Comparison of ENCODE assay signal across 17 cellular contexts in the genomic region with DNA sequence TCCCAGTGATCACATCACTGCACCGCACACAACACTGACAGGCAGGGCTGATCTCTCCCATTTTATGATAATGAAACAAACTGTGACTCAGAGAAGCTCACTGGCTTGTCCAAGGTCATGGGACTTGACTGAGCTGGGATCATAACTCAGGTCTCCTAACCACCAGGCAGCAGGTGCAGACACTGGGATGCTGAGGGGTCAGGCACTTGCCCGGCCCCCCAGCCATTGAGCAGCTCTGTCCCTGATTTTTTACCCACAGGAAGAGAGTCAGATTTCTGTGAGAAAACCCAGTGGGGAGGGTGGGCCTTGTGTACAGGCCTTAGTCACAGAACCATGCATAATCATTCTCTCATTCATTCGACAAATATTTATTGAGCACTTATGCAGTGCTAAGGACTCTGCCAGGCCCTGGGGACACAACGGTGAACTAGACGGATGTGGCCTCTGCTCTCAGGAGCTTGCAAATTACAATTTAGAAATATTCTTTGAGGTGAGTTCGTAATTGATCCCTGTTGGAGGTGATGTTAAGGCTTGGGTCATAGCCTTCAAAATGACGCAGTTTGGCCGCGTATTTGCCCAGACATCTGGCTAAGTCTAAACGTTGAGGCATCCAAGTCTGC. TPM values are rescaled to one million over a fixed set of nuclear protein-coding genes. Genes with fewer than 3 reads are reported as not detected.
DNase-seq lines count a peak whose midpoint lies in the region; ATAC-seq and TF ChIP-seq lines count a peak whose summit lies in the region.
"Had no signal": no experiment of that assay in that cellular context is flagged by ENCODE, and none has a peak within 500 bp of the region (broad histone marks: within the 10 kb centered on the region; RNA-seq: fewer than 3 reads in every experiment).

No MANE protein-coding gene starts in this region.

- H3K4me1 ChIP-seq in PC-3 (ENCODE audit: insufficient read depth, low read length) = peaks cover 62% of the 10 kb centered on the region
- peaks cover 3% of the 10 kb centered on the region for H3K4me1 ChIP-seq in foreskin keratinocyte
- H3K4me1 ChIP-seq in smooth muscle cell (ENCODE audit: low read depth) = no peaks in the 10 kb centered on the region

- POLR2A ChIA-PET in PC-3 (lab: Charles Lee; ENCODE audit: unreplicated experiment) = no interaction called here

- intact Hi-C loops in PC-3 (cut with micrococcal nuclease) = loop anchor here (2.0 kb wide), 2 partner anchors 54 to 76 kb away; partner anchors contain the start of gene TGFBR1

- DNase-seq in SHP77 (lab: John Stamatoyannopoulos, UW) = peak; percentile 19 to 30
- no peak for DNase-seq in SHP77 treated with DMSO at 0.1 percent for 48 hours (lab: John Stamatoyannopoulos, UW)
- DNase-seq in PC-3 = peak; percentile 86
- DNase-seq in foreskin keratinocyte = peak in 1 of 2 donors; percentile 44
- no peak for DNase-seq in smooth muscle cell (lab: John Stamatoyannopoulos, UW; ENCODE audit: unreplicated experiment)
- DNase-seq in germinal center (ENCODE audit: low spot score) = no peak
- DNase-seq: ACHN; activated CD8-positive, alpha-beta memory T cell treated with anti-CD3 and anti-CD28 coated beads for 24 hours; activated naive CD4-positive, alpha-beta T cell treated with anti-CD3 and anti-CD28 coated beads, Interleukin-2, amount 10 ng/mL, durations not matched to agents 7 days and 5 days; kidney; NCI-H1105; stimulated activated CD4-positive, alpha-beta T cell treated with anti-CD3 and anti-CD28 coated beads, Interleukin-12 subunit alpha, Interleukin-12 subunit beta, amount 100 ng/mL, for 4 hours; T-helper 17 cell had no signal

- H3K9ac ChIP-seq in PC-3 (ENCODE audit: low read length) = peak overlapping the region; percentile 88
- H3K9ac ChIP-seq in smooth muscle cell (ENCODE audit: low read depth) = no peak overlapping the region

- no peaks in the 10 kb centered on the region for H3K9me3 ChIP-seq in PC-3 (ENCODE audit: low read length)
- H3K9me3 ChIP-seq in smooth muscle cell (replicated peaks; ENCODE audit: low read depth) = no peaks in the 10 kb centered on the region

- ATAC-seq in PC-3 (peak; percentile 89), foreskin keratinocyte (peak; percentile 75), esophagus mucosa (no peak), HG03095 (IDR thresholded peaks at IDR 0.05; ENCODE audit: unreplicated experiment) (no peak)
- ATAC-seq: GM23338, T-helper 17 cell had no signal

- H3K27me3 ChIP-seq in PC-3 (ENCODE audit: low read length) = no peaks in the 10 kb centered on the region
- H3K27me3 ChIP-seq in foreskin keratinocyte = no peaks in the 10 kb centered on the region
- H3K27me3 ChIP-seq in smooth muscle cell (ENCODE audit: low read depth) = no peaks in the 10 kb centered on the region

- H3F3A ChIP-seq in PC-3 (ENCODE audit: low read length, unreplicated experiment) = peaks cover 6% of the 10 kb centered on the region
- peaks cover 12% of the 10 kb centered on the region for H3F3A ChIP-seq in smooth muscle cell (ENCODE audit: low read depth)

- no peaks in the 10 kb centered on the region for H3K9me2 ChIP-seq in PC-3 (replicated peaks; ENCODE audit: low read length)

- no peaks in the 10 kb centered on the region for H4K20me1 ChIP-seq in PC-3 (ENCODE audit: low read length)
- H4K20me1 ChIP-seq in smooth muscle cell (ENCODE audit: low read depth) = no peaks in the 10 kb centered on the region

- H3K4me3 ChIP-seq in PC-3 (ENCODE audit: low read length) = no peak overlapping the region
- no peak overlapping the region for H3K4me3 ChIP-seq in smooth muscle cell
- H3K4me3 ChIP-seq: coronary artery, GM23338 had no signal

- peak overlapping the region; percentile 99 for H3K27ac ChIP-seq in PC-3 (ENCODE audit: low read length)
- no peak overlapping the region for H3K27ac ChIP-seq in foreskin keratinocyte
- peak overlapping the region; percentile 50 for H3K27ac ChIP-seq in smooth muscle cell (ENCODE audit: low read depth)

- BruUV-seq in PC-3 (replicated peaks; lab: Mats Ljungman, UMichigan) = no TSS peak

- TF ChIP-seq CTCF in PC-3 (conservative IDR thresholded peaks at IDR 0.05; ENCODE audit: low read depth, low read length) (no peak), foreskin keratinocyte (conservative IDR thresholded peaks at IDR 0.05) (no peak), smooth muscle cell (IDR thresholded peaks at IDR 0.05; ENCODE audit: borderline replicate concordance, insufficient read depth, poor library complexity, severe bottlenecking) (no peak)

- CTCF ChIA-PET in PC-3 (lab: Charles Lee) = interaction anchor here (0.6 kb wide), 1 partner anchor 78 kb away, joined by 3 read pairs; no protein-coding TSS in a partner anchor

- 77% methylated on average over 10 of the region's 10 CpGs for WGBS in smooth muscle cell (ENCODE audit: low lambda C conversion rate)

- H3K79me2 ChIP-seq in PC-3 (ENCODE audit: low read length) (no peaks in the 10 kb centered on the region), smooth muscle cell (ENCODE audit: low read depth) (no peaks in the 10 kb centered on the region)

- H2AFZ ChIP-seq in PC-3 (ENCODE audit: low read length) (no peak overlapping the region), smooth muscle cell (ENCODE audit: low read depth) (no peak overlapping the region)
- H2AFZ ChIP-seq: GM23338 had no signal

- H3K4me2 ChIP-seq in PC-3 (ENCODE audit: low read length) = peak overlapping the region; percentile 63
- no peak overlapping the region for H3K4me2 ChIP-seq in smooth muscle cell
- H3K4me2 ChIP-seq: GM23338 had no signal

- H3K36me3 ChIP-seq in PC-3 (ENCODE audit: low read depth, low read length) (no peaks in the 10 kb centered on the region), smooth muscle cell (ENCODE audit: low read depth) (no peaks in the 10 kb centered on the region)

RNA-seq across cellular contexts. Expression of gene TGFBR1, which starts 54.5 kb away (rescaled TPM):
- 9.5 and 13.2 TPM in 2 replicates for total RNA-seq in PC-3 (2014; rRNA removed)
- total RNA-seq in foreskin keratinocyte = 36.1 and 41.6 TPM in 2 replicates
- polyA plus RNA-seq in foreskin keratinocyte = 7.8 and 9.2 TPM in 2 replicates
- 240 and 267 TPM in 2 replicates for total RNA-seq in smooth muscle cell
- 77.0 and 87.8 TPM in 2 replicates for polyA plus RNA-seq in smooth muscle cell
- 31.5 TPM for total RNA-seq in esophagus mucosa

Comparison
In these comparisons a context has a peak if more than half of its experiments do, and no peak if none do; other contexts are left out.
1. DNase-seq: peak in SHP77 (2 of 2) and PC-3 (single experiment); none in SHP77 treated with DMSO at 0.1 percent for 48 hours (single experiment), smooth muscle cell (single experiment) and germinal center (single experiment).
2. ATAC-seq: peak in PC-3 (single experiment) and foreskin keratinocyte (single experiment); none in esophagus mucosa (single experiment) and HG03095 (single experiment).